Comparison of ENCODE assay signal across 8 cellular contexts in genomic region chr17:57603978-57604377, GRCh38.
A peak's percentile ranks its signal among the peaks of the same experiment; 100 is the strongest.
DNase-seq lines count a peak whose midpoint lies in the region; TF ChIP-seq lines count a peak whose summit lies in the region.

No MANE protein-coding gene starts in this region.

- H3K9me3 Mint-ChIP-seq in CD14-positive monocyte (peaks cover 0 to 1% (median 0%) of the 10 kb centered on the region in 7 donors), neural crest cell (no peaks in the 10 kb centered on the region)
- H3K9me3 Mint-ChIP-seq in activated T-helper 2 cell treated with anti-CD3 and anti-CD28 coated beads, Interferon-gamma antibody, Interleukin-2, Interleukin-4, amounts not matched to agents 10 μg/mL and 5 μg/mL and 100 μg/mL, durations not matched to agents 14 hours and 24 hours and 36 hours, result no peaks in the 10 kb centered on the region

- H3K36me3 Mint-ChIP-seq in CD14-positive monocyte (peaks cover 0 to 10% of the 10 kb centered on the region in 2 donors), neural crest cell (ENCODE audit: low read depth) (no peaks in the 10 kb centered on the region)
- peaks cover 30% of the 10 kb centered on the region for H3K36me3 Mint-ChIP-seq in activated T-helper 2 cell treated with anti-CD3 and anti-CD28 coated beads, Interferon-gamma antibody, Interleukin-2, Interleukin-4, amounts not matched to agents 10 μg/mL and 5 μg/mL and 100 μg/mL, durations not matched to agents 14 hours and 24 hours and 36 hours (ENCODE audit: low read depth)

- TF ChIP-seq CTCF in CD14-positive monocyte (IDR thresholded peaks at IDR 0.05) (no peak), HEK293 (tag by site-specific recombination; IDR thresholded peaks at IDR 0.05) (no peak), OCI-LY3 (IDR thresholded peaks at IDR 0.05; ENCODE audit: low read depth, low read length) (no peak), neural crest cell (conservative IDR thresholded peaks at IDR 0.05) (no peak), uterus (IDR thresholded peaks at IDR 0.05) (no peak), GM10248 (IDR thresholded peaks at IDR 0.05; ENCODE audit: control extremely low read depth, extremely low read depth, low read depth, missing control alignments) (no peak)

- H3K27me3 Mint-ChIP-seq in CD14-positive monocyte (ENCODE audit: low read depth in 3 of 3) (peaks cover 0 to 2% (median 0%) of the 10 kb centered on the region in 3 donors), neural crest cell (ENCODE audit: low read depth) (no peaks in the 10 kb centered on the region)
- H3K27me3 Mint-ChIP-seq in activated T-helper 2 cell treated with anti-CD3 and anti-CD28 coated beads, Interferon-gamma antibody, Interleukin-2, Interleukin-4, amounts not matched to agents 10 μg/mL and 5 μg/mL and 100 μg/mL, durations not matched to agents 14 hours and 24 hours and 36 hours (ENCODE audit: low read depth), result no peaks in the 10 kb centered on the region

- no peaks in the 10 kb centered on the region for H4K20me1 ChIP-seq in OCI-LY3 (ENCODE audit: insufficient read depth, low read length)

- H3K27me3 ChIP-seq in OCI-LY3 (ENCODE audit: low read depth, low read length) (no peaks in the 10 kb centered on the region), uterus (no peaks in the 10 kb centered on the region)

- H3K27ac Mint-ChIP-seq in CD14-positive monocyte, result peak overlapping the region; percentile 34 to 86 (median 58)
- H3K27ac Mint-ChIP-seq in activated T-helper 2 cell treated with anti-CD3 and anti-CD28 coated beads, Interferon-gamma antibody, Interleukin-2, Interleukin-4, amounts not matched to agents 10 μg/mL and 5 μg/mL and 100 μg/mL, durations not matched to agents 14 hours and 24 hours and 36 hours, result peak overlapping the region; percentile 88
- H3K27ac Mint-ChIP-seq in neural crest cell (ENCODE audit: unreplicated experiment), result peak overlapping the region; percentile 2

- H3K4me1 ChIP-seq in HEK293 (ENCODE audit: control insufficient read depth, insufficient read depth, low read length), result peaks cover 20% of the 10 kb centered on the region
- H3K4me1 ChIP-seq in OCI-LY3 (ENCODE audit: low read length), result peaks cover 93% of the 10 kb centered on the region
- H3K4me1 ChIP-seq in uterus, result peaks cover 0 to 4% of the 10 kb centered on the region in 2 donors

- peak overlapping the region; percentile 97 for H3K9ac ChIP-seq in OCI-LY3 (ENCODE audit: low read length)

- H3K27ac ChIP-seq in HEK293 (ENCODE audit: extremely low read depth, low read depth, low read length), result no peak overlapping the region
- H3K27ac ChIP-seq in OCI-LY3 (ENCODE audit: low read length), result peak overlapping the region; percentile 95
- H3K27ac ChIP-seq in uterus, result peak overlapping the region; percentile 24 to 56

- intact Hi-C loops in CD14-positive monocyte (cut with micrococcal nuclease), result no loop called here
- intact Hi-C loops in activated T-helper 2 cell treated with anti-CD3 and anti-CD28 coated beads, Interferon-gamma antibody, Interleukin-2, Interleukin-4, amounts not matched to agents 10 μg/mL and 5 μg/mL and 100 μg/mL, durations not matched to agents 14 hours and 24 hours and 36 hours (cut with micrococcal nuclease), result loop anchor here (2.0 to 5.0 kb wide), 2 partner anchors 68 to 361 kb away; no protein-coding TSS in a partner anchor
- intact Hi-C loops in uterus (cut with DNase I; ENCODE audit: low total_unique reads), result no loop called here

- peaks cover 55% of the 10 kb centered on the region for H3K4me1 Mint-ChIP-seq in CD14-positive monocyte
- peaks cover 64% of the 10 kb centered on the region for H3K4me1 Mint-ChIP-seq in activated T-helper 2 cell treated with anti-CD3 and anti-CD28 coated beads, Interferon-gamma antibody, Interleukin-2, Interleukin-4, amounts not matched to agents 10 μg/mL and 5 μg/mL and 100 μg/mL, durations not matched to agents 14 hours and 24 hours and 36 hours (ENCODE audit: low read depth)
- peaks cover 37% of the 10 kb centered on the region for H3K4me1 Mint-ChIP-seq in neural crest cell

- no peaks in the 10 kb centered on the region for H3K36me3 ChIP-seq in HEK293 (ENCODE audit: control insufficient read depth in 2 of 2, insufficient read depth in 1 of 2, low read length in 2 of 2)
- H3K36me3 ChIP-seq in OCI-LY3 (replicated peaks; ENCODE audit: low read depth, low read length), result peaks cover 10% of the 10 kb centered on the region
- no peaks in the 10 kb centered on the region for H3K36me3 ChIP-seq in uterus

- H3K4me3 Mint-ChIP-seq in CD14-positive monocyte (peak overlapping the region in 1 of 2 donors; percentile 81), neural crest cell (no peak overlapping the region)
- H3K4me3 Mint-ChIP-seq in activated T-helper 2 cell treated with anti-CD3 and anti-CD28 coated beads, Interferon-gamma antibody, Interleukin-2, Interleukin-4, amounts not matched to agents 10 μg/mL and 5 μg/mL and 100 μg/mL, durations not matched to agents 14 hours and 24 hours and 36 hours (ENCODE audit: low read depth), result peak overlapping the region; percentile 54

- H3K9me3 ChIP-seq in HEK293 (ENCODE audit: control insufficient read depth, insufficient read depth, low read depth, low read length) (no peaks in the 10 kb centered on the region), OCI-LY3 (ENCODE audit: insufficient read depth, low read length) (no peaks in the 10 kb centered on the region), uterus (no peaks in the 10 kb centered on the region)

- CTCF ChIA-PET in HEK293 (lab: Yijun Ruan, JAX) (interaction anchor here (1.5 to 2.3 kb wide), 3 partner anchors 144 to 361 kb away, joined by 3 to 7 read pairs (median 3); no protein-coding TSS in a partner anchor), GM10248 (lab: Yijun Ruan, JAX) (interaction anchor here (1.3 to 1.8 kb wide), 3 partner anchors 20 to 68 kb away, joined by 3 to 7 read pairs (median 3); no protein-coding TSS in a partner anchor)

- DNase-seq in CD14-positive monocyte (ENCODE audit: low spot score) (peak; percentile 76), neural crest cell (ENCODE audit: low read depth, low spot score) (no peak), uterus (peak in 1 of 2 donors; percentile 26), COLO829 (ENCODE audit: low spot score) (no peak), GM10248 (ENCODE audit: extremely low spot score) (no peak)
- peak; percentile 36 for DNase-seq in activated T-helper 2 cell treated with anti-CD3 and anti-CD28 coated beads, Interferon-gamma antibody, Interleukin-2, Interleukin-4, amounts not matched to agents 10 μg/mL and 5 μg/mL and 100 μg/mL, durations not matched to agents 14 hours and 24 hours and 36 hours (ENCODE audit: low spot score)

- no peak for TF ChIP-seq POLR2A in uterus (IDR thresholded peaks at IDR 0.05)

- peak overlapping the region; percentile 74 for H3K4me2 ChIP-seq in OCI-LY3 (ENCODE audit: low read length)

- H3K4me3 ChIP-seq in HEK293 (ENCODE audit: low read depth, low read length) (no peak overlapping the region), OCI-LY3 (ENCODE audit: low read length) (peak overlapping the region; percentile 58), uterus (no peak overlapping the region)

- no peak overlapping the region for H2AFZ ChIP-seq in OCI-LY3 (ENCODE audit: low read depth, low read length)

- POLR2A ChIA-PET in HEK293 (lab: Yijun Ruan, JAX), result no interaction called here
- POLR2A ChIA-PET in GM10248 (lab: Yijun Ruan, JAX), result no interaction called here

- peaks cover 8% of the 10 kb centered on the region; the same call in 1 of the 2 replicates for H3K79me2 ChIP-seq in OCI-LY3 (ENCODE audit: low read length)

TF ChIP-seq in HEK293, 187 proteins besides CTCF, POLR2A, EP300 and RAD21:
- no peak for TF ChIP-seq ZNF677 (tag by site-specific recombination; IDR thresholded peaks at IDR 0.05)
- no peak for TF ChIP-seq ZNF2 (tag by site-specific recombination; IDR thresholded peaks at IDR 0.05)
- TF ChIP-seq AEBP2 (tag by site-specific recombination; IDR thresholded peaks at IDR 0.05; ENCODE audit: borderline replicate concordance), result no peak
- TF ChIP-seq ZBTB1 (tag by site-specific recombination; IDR thresholded peaks at IDR 0.05), result no peak
- TF ChIP-seq GLIS2 (tag by site-specific recombination; IDR thresholded peaks at IDR 0.05), result no peak
- TF ChIP-seq PRDM10 (tag by site-specific recombination; IDR thresholded peaks at IDR 0.05), result peak; percentile 76

Comparison
In these comparisons a context has a peak if more than half of its experiments do, and no peak if none do; other contexts are left out.
1. DNase-seq: peak in CD14-positive monocyte (single experiment) and activated T-helper 2 cell treated with anti-CD3 and anti-CD28 coated beads, Interferon-gamma antibody, Interleukin-2, Interleukin-4, amounts not matched to agents 10 μg/mL and 5 μg/mL and 100 μg/mL, durations not matched to agents 14 hours and 24 hours and 36 hours (single experiment); none in neural crest cell (single experiment), COLO829 (single experiment) and GM10248 (single experiment).
2. H3K27ac Mint-ChIP-seq: peak in every context shown above with its lines; median percentile 88 in activated T-helper 2 cell treated with anti-CD3 and anti-CD28 coated beads, Interferon-gamma antibody, Interleukin-2, Interleukin-4, amounts not matched to agents 10 μg/mL and 5 μg/mL and 100 μg/mL, durations not matched to agents 14 hours and 24 hours and 36 hours; 58 in CD14-positive monocyte; 2 in neural crest cell.